ENCODE assay signal across 16 cellular contexts in the genomic region with DNA sequence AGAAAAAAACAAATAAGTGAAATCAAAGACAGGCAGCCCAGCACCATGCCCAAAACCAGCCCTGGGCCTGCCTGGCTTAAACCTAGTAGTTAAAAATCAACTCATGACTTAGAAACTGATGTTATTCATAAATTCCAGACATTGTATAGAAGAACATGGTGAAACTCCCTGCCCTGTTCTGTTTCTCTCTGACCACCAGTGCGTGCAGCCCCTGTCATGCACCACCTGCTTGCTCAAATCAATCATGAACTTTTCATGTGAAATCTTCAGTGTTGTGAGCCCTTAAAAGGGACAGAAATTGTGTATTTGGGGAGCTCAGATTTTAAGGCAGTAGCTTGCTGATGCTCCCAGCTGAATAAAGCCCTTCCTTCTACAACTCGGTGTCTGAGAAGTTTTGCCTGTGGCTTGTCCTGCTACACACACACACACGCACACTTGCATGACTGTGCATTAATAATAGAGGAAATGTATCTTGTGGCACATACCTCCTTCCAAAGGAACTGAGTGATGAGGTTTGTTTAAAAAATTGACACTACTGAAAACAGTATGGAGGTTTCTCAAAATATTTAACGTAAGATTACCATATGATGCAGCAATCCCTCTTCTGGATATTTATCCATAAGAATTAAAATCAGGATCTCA. TPM values are rescaled to one million over a fixed set of nuclear protein-coding genes. Genes with fewer than 3 reads are reported as not detected.
A peak's percentile ranks its signal among the peaks of the same experiment; 100 is the strongest.
DNase-seq lines count a peak whose midpoint lies in the region; ATAC-seq and TF ChIP-seq lines count a peak whose summit lies in the region.
"Had no signal": no experiment of that assay in that cellular context is flagged by ENCODE, and none has a peak within 500 bp of the region (broad histone marks: within the 10 kb centered on the region; RNA-seq: fewer than 3 reads in every experiment).

No MANE protein-coding gene starts in this region.

- H3K14ac ChIP-seq in mesenchymal stem cell (ENCODE audit: low read length in 2 of 2): no peak overlapping the region

- no peak overlapping the region for H3K18ac ChIP-seq in mesenchymal stem cell (ENCODE audit: low read depth in 1 of 2, low read length in 2 of 2)

- no peaks in the 10 kb centered on the region for H3K9me3 ChIP-seq in mammary epithelial cell (replicated peaks; ENCODE audit: insufficient read depth, low read length)
- H3K9me3 ChIP-seq in mesenchymal stem cell (ENCODE audit: control insufficient read depth, low read length): no peaks in the 10 kb centered on the region
- H3K9me3 ChIP-seq: neutrophil, thyroid gland had no signal

- H2AFZ ChIP-seq in ACC112 (ENCODE audit: low read length, unreplicated experiment) (peak overlapping the region; percentile 96), mammary epithelial cell (ENCODE audit: low read depth, low read length) (peak overlapping the region; percentile 76), mesenchymal stem cell (ENCODE audit: low read depth, low read length) (no peak overlapping the region)

- H3K4ac ChIP-seq in mesenchymal stem cell (ENCODE audit: low read depth in 1 of 2, low read length in 2 of 2): no peak overlapping the region

- 96% methylated on average over 4 of the region's 4 CpGs for WGBS in mammary epithelial cell (ENCODE audit: low coverage, missing lambda C conversion rate)
- WGBS in mesenchymal stem cell: 100% methylated on average over 2 of the region's 4 CpGs

- H4K91ac ChIP-seq in mesenchymal stem cell (ENCODE audit: low read length): no peak overlapping the region

- ATAC-seq in HG03342 (IDR thresholded peaks at IDR 0.05; ENCODE audit: unreplicated experiment): peak; percentile 36
- ATAC-seq in left colon: no peak
- ATAC-seq in activated CD4-positive, CD25-positive, alpha-beta regulatory T cell treated with anti-CD3 and anti-CD28 coated beads, Interleukin-2, amount 50 U/mL, for 24 hours: no peak
- ATAC-seq: activated naive CD8-positive, alpha-beta T cell treated with anti-CD3 and anti-CD28 coated beads, Interleukin-2, amount 50 U/mL, for 24 hours had no signal

- CTCF ChIA-PET in mammary epithelial cell (lab: Charles Lee; ENCODE audit: low non-redundant PET): no interaction called here

- dilution Hi-C loops in mammary epithelial cell (cut with HindIII; ENCODE audit: low sequenced_read_pairs): no loop called here

- H3K79me1 ChIP-seq in mesenchymal stem cell (replicated peaks; ENCODE audit: low read length, poor library complexity, severe bottlenecking): no peaks in the 10 kb centered on the region

- no peak overlapping the region for H4K8ac ChIP-seq in mesenchymal stem cell (ENCODE audit: low read length)

- H2BK12ac ChIP-seq in mesenchymal stem cell (ENCODE audit: low read length in 2 of 2): no peak overlapping the region

- peak overlapping the region; percentile 85 for H2BK5ac ChIP-seq in mesenchymal stem cell (ENCODE audit: low read depth, low read length, poor library complexity, severe bottlenecking)

- no peaks in the 10 kb centered on the region for H4K20me1 ChIP-seq in mammary epithelial cell (ENCODE audit: insufficient read depth, low read length)

- in situ Hi-C loops in mammary epithelial cell (cut with MboI; ENCODE audit: low sequenced_read_pairs in 2 of 2): no loop called here

- H3K9ac ChIP-seq in mammary epithelial cell (ENCODE audit: insufficient read depth, low read length) (no peak overlapping the region), mesenchymal stem cell (ENCODE audit: low read length) (no peak overlapping the region)

- H2BK120ac ChIP-seq in mesenchymal stem cell (ENCODE audit: low read depth, low read length): no peak overlapping the region

- H3K4me2 ChIP-seq in mammary epithelial cell (ENCODE audit: insufficient read depth, low read depth, low read length) (no peak overlapping the region), mesenchymal stem cell (ENCODE audit: low read length, poor library complexity, severe bottlenecking) (peak overlapping the region; percentile 49)

- no TSS peak for BruUV-seq in mammary epithelial cell (replicated peaks; lab: Mats Ljungman, UMichigan)

- intact Hi-C loops in mammary epithelial cell (cut with micrococcal nuclease) (no loop called here), left colon (cut with DNase I, micrococcal nuclease) (no loop called here)

- TF ChIP-seq CTCF in mammary epithelial cell (conservative IDR thresholded peaks at IDR 0.05 in 1 of 2, IDR thresholded peaks at IDR 0.05 in 1 of 2; ENCODE audit: extremely low read depth in 1 of 2, insufficient read depth in 1 of 2, low read depth in 1 of 2, low read length in 2 of 2): no peak

- H3K79me2 ChIP-seq in ACC112 (ENCODE audit: control insufficient read depth, insufficient read depth, low read length, unreplicated experiment): no peaks in the 10 kb centered on the region
- no peaks in the 10 kb centered on the region for H3K79me2 ChIP-seq in mammary epithelial cell (ENCODE audit: insufficient read depth, low read length)

- H3K36me3 ChIP-seq in ACC112 (ENCODE audit: insufficient read depth, low read length) (no peaks in the 10 kb centered on the region), mammary epithelial cell (ENCODE audit: insufficient read depth, low read length) (no peaks in the 10 kb centered on the region), mesenchymal stem cell (ENCODE audit: control insufficient read depth in 1 of 2, insufficient read depth in 2 of 2, low read depth in 1 of 2, low read length in 2 of 2) (peaks cover 0 to 11% of the 10 kb centered on the region in 2 experiments)
- H3K36me3 ChIP-seq: neutrophil, thyroid gland had no signal

- H3K27me3 ChIP-seq in ACC112 (ENCODE audit: insufficient read depth, low read length) (no peaks in the 10 kb centered on the region), mammary epithelial cell (ENCODE audit: insufficient read depth, low read length) (no peaks in the 10 kb centered on the region), mesenchymal stem cell (ENCODE audit: control insufficient read depth in 1 of 2, insufficient read depth in 1 of 2, low read length in 2 of 2) (no peaks in the 10 kb centered on the region)
- H3K27me3 ChIP-seq: neutrophil, thyroid gland had no signal

- no peak overlapping the region for H3K23ac ChIP-seq in mesenchymal stem cell (ENCODE audit: low read length in 2 of 2)

- H3K4me3 ChIP-seq in ACC112 (ENCODE audit: low read depth, low read length) (peak overlapping the region; percentile 56; the same call in 1 of the 2 replicates), mammary epithelial cell (replicated peaks in 1 of 3; ENCODE audit: insufficient read depth in 1 of 3, low read depth in 2 of 3, low read length in 3 of 3) (no peak overlapping the region), mesenchymal stem cell (ENCODE audit: insufficient read depth in 1 of 2, low read depth in 1 of 2, low read length in 2 of 2) (peak overlapping the region in 1 of 2 experiments; percentile 28)
- H3K4me3 ChIP-seq: thyroid gland had no signal

- H3K27ac ChIP-seq in ACC112 (ENCODE audit: low read depth, low read length) (no peak overlapping the region), mammary epithelial cell (ENCODE audit: insufficient read depth, low read depth, low read length) (no peak overlapping the region), mesenchymal stem cell (ENCODE audit: low read length, poor library complexity, severe bottlenecking) (peak overlapping the region; percentile 95)
- H3K27ac ChIP-seq: HL-60, neutrophil, thyroid gland had no signal

- H2AK5ac ChIP-seq in mesenchymal stem cell (ENCODE audit: low read length, severe bottlenecking): no peak overlapping the region

- DNase-seq in mammary epithelial cell: no peak
- DNase-seq in mesenchymal stem cell: peak; percentile 18
- no peak for DNase-seq in left colon
- DNase-seq in stimulated activated CD4-positive, alpha-beta T cell treated with anti-CD3 and anti-CD28 coated beads, Interleukin-1b, Interleukin-23, amount 100 ng/mL, for 48 hours: no peak
- no peak for DNase-seq in NCI-H748 (lab: John Stamatoyannopoulos, UW; ENCODE audit: unreplicated experiment)
- DNase-seq: activated CD4-positive, alpha-beta T cell treated with anti-CD3 and anti-CD28 coated beads for 1 hour; activated naive CD8-positive, alpha-beta T cell treated with anti-CD3 and anti-CD28 coated beads, Interleukin-2, amount 50 U/mL, for 24 hours; activated T-cell treated with anti-CD3 and anti-CD28 coated beads, Interleukin-2, amount 50 U/mL, for 24 hours; NCI-H2171 treated with DMSO at 0.1 percent for 48 hours had no signal

- H3K4me1 ChIP-seq in ACC112 (ENCODE audit: control insufficient read depth, insufficient read depth, low read length, unreplicated experiment) (peaks cover 25% of the 10 kb centered on the region), mammary epithelial cell (ENCODE audit: insufficient read depth, low read length) (peaks cover 5% of the 10 kb centered on the region), mesenchymal stem cell (ENCODE audit: control insufficient read depth, insufficient read depth, low read depth, low read length) (peaks cover 7% of the 10 kb centered on the region)
- H3K4me1 ChIP-seq: thyroid gland had no signal

- no peak overlapping the region for H2BK15ac ChIP-seq in mesenchymal stem cell (ENCODE audit: low read depth, poor library complexity, severe bottlenecking)

RNA-seq across cellular contexts. Expression of a gene that starts 39.2 kb away (rescaled TPM):
- total RNA-seq in mammary epithelial cell (under 1 TPM in 1 of 2 donors, not detected in 1; 0.33 TPM), left colon (1 to 10 TPM; 5.2 to 9.2 TPM)
- not detected for polyA plus RNA-seq in mammary epithelial cell
- polyA minus RNA-seq in mammary epithelial cell: not detected
- 0.03 TPM for polyA plus RNA-seq in mesenchymal stem cell (2013, experiment 1 of 2)
- 0.04 TPM for polyA plus RNA-seq in mesenchymal stem cell (2013, experiment 2 of 2)
- total RNA-seq: A673, thyroid gland had no signal

Comparison
In these comparisons a context has a peak if more than half of its experiments do, and no peak if none do; other contexts are left out.
1. RNA of a gene that starts 39.2 kb away (total RNA-seq): 5.2 to 9.2 TPM in left colon; 0.33 TPM in mammary epithelial cell; every median in the first group is over 4 times any median in the second.